8 cellular contexts compared by ENCODE assay signal in genomic region chr12:93848453-93849120, GRCh38.
A peak's percentile ranks its signal among the peaks of the same experiment; 100 is the strongest.
DNase-seq lines count a peak whose midpoint lies in the region; ATAC-seq and TF ChIP-seq lines count a peak whose summit lies in the region.
"Had no signal": no experiment of that assay in that cellular context is flagged by ENCODE, and none has a peak within 500 bp of the region (broad histone marks: within the 10 kb centered on the region; RNA-seq: fewer than 3 reads in every experiment).

No MANE protein-coding gene starts in this region.

- BruUV-seq in OCI-LY7 (replicated peaks; lab: Mats Ljungman, UMichigan), result no TSS peak

- peaks cover 15% of the 10 kb centered on the region for H3K4me1 Mint-ChIP-seq in endothelial cell (ENCODE audit: unreplicated experiment)
- peaks cover 50% of the 10 kb centered on the region for H3K4me1 Mint-ChIP-seq in stimulated activated effector memory CD8-positive, alpha-beta T cell treated with anti-CD3 and anti-CD28 coated beads, Interleukin-12 subunit alpha, Interleukin-12 subunit beta, amount 100 ng/mL, for 72 hours

- peak overlapping the region; percentile 88 for H3K27ac Mint-ChIP-seq in endothelial cell (ENCODE audit: unreplicated experiment)
- peak overlapping the region; percentile 86 for H3K27ac Mint-ChIP-seq in stimulated activated effector memory CD8-positive, alpha-beta T cell treated with anti-CD3 and anti-CD28 coated beads, Interleukin-12 subunit alpha, Interleukin-12 subunit beta, amount 100 ng/mL, for 72 hours

- H3K9me2 ChIP-seq in OCI-LY7 (ENCODE audit: insufficient read depth, low read length), result no peaks in the 10 kb centered on the region

- no peaks in the 10 kb centered on the region for H3K27me3 Mint-ChIP-seq in endothelial cell (ENCODE audit: unreplicated experiment)

- peak overlapping the region; percentile 39; the same call in 1 of the 2 replicates for H3K4me2 ChIP-seq in OCI-LY7 (ENCODE audit: low read length)

- H3K4me3 Mint-ChIP-seq in endothelial cell (ENCODE audit: unreplicated experiment), result no peak overlapping the region
- H3K4me3 Mint-ChIP-seq in stimulated activated effector memory CD8-positive, alpha-beta T cell treated with anti-CD3 and anti-CD28 coated beads, Interleukin-12 subunit alpha, Interleukin-12 subunit beta, amount 100 ng/mL, for 72 hours, result peak overlapping the region; percentile 28

- CTCF ChIA-PET in OCI-LY7 (lab: Charles Lee; ENCODE audit: unreplicated experiment), result no interaction called here

- peak overlapping the region; percentile 1 for H3K4me3 ChIP-seq in OCI-LY7 (ENCODE audit: low read depth, low read length, poor library complexity, severe bottlenecking)
- no peak overlapping the region for H3K4me3 ChIP-seq in testis

- H3K27ac ChIP-seq in OCI-LY7 (ENCODE audit: low read depth, low read length, poor library complexity, severe bottlenecking) (no peak overlapping the region), testis (no peak overlapping the region)

- no peaks in the 10 kb centered on the region for H3K9me3 ChIP-seq in OCI-LY7 (ENCODE audit: low read length)
- no peaks in the 10 kb centered on the region for H3K9me3 ChIP-seq in testis

- peaks cover 20% of the 10 kb centered on the region for H3K4me1 ChIP-seq in OCI-LY7 (ENCODE audit: insufficient read depth, low read length, poor library complexity, severe bottlenecking)
- H3K4me1 ChIP-seq in testis, result no peaks in the 10 kb centered on the region

- H3K79me2 ChIP-seq in OCI-LY7 (ENCODE audit: insufficient read depth, low read depth, low read length), result no peaks in the 10 kb centered on the region

- peak; percentile 7 for ATAC-seq in GM21360 (IDR thresholded peaks at IDR 0.05; ENCODE audit: unreplicated experiment)
- no peak for ATAC-seq in stimulated activated effector memory CD8-positive, alpha-beta T cell treated with anti-CD3 and anti-CD28 coated beads, Interleukin-12 subunit alpha, Interleukin-12 subunit beta, amount 100 ng/mL, for 72 hours

- H3K27me3 ChIP-seq in testis, result no peaks in the 10 kb centered on the region

- no peaks in the 10 kb centered on the region for H4K20me1 ChIP-seq in OCI-LY7 (ENCODE audit: insufficient read depth, low read length)

- POLR2A ChIA-PET in OCI-LY7 (lab: Charles Lee), result interaction anchor here (0.6 kb wide), 1 partner anchor 256 kb away, joined by 4 read pairs; no protein-coding TSS in a partner anchor

- WGBS in testis, 2 donors, result 65 to 70% methylated on average over 12 of the region's 12 CpGs

- intact Hi-C loops in OCI-LY7 (cut with micrococcal nuclease; ENCODE audit: unreplicated experiment), result no loop called here
- intact Hi-C loops in testis (cut with DNase I; ENCODE audit: low total_unique reads), result no loop called here

- TF ChIP-seq POLR2A in testis (IDR thresholded peaks at IDR 0.05), result no peak

- H3K36me3 ChIP-seq in OCI-LY7 (ENCODE audit: insufficient read depth, low read length) (no peaks in the 10 kb centered on the region), testis (ENCODE audit: low read depth, missing control alignments) (no peaks in the 10 kb centered on the region)

- no peaks in the 10 kb centered on the region for H3K9me3 Mint-ChIP-seq in endothelial cell (ENCODE audit: unreplicated experiment)
- no peaks in the 10 kb centered on the region for H3K9me3 Mint-ChIP-seq in stimulated activated effector memory CD8-positive, alpha-beta T cell treated with anti-CD3 and anti-CD28 coated beads, Interleukin-12 subunit alpha, Interleukin-12 subunit beta, amount 100 ng/mL, for 72 hours

- peak; percentile 48 for DNase-seq in OCI-LY7 (ENCODE audit: low spot score)
- no peak for DNase-seq in endothelial cell (ENCODE audit: low spot score)
- no peak for DNase-seq in stimulated activated effector memory CD8-positive, alpha-beta T cell treated with anti-CD3 and anti-CD28 coated beads, Interleukin-12 subunit alpha, Interleukin-12 subunit beta, amount 100 ng/mL, for 72 hours (ENCODE audit: low spot score in 2 of 2)
- no peak for DNase-seq in NCI-H2029 (lab: John Stamatoyannopoulos, UW)
- no peak for DNase-seq in stimulated activated CD4-positive, alpha-beta T cell treated with anti-CD3 and anti-CD28 coated beads, Interleukin-2, amount 100 ng/mL, for 24 hours
- no peak for DNase-seq in testis
- DNase-seq: amniotic stem cell had no signal

- no peaks in the 10 kb centered on the region for H3K36me3 Mint-ChIP-seq in endothelial cell (ENCODE audit: low read depth, unreplicated experiment)
- peaks cover 16% of the 10 kb centered on the region for H3K36me3 Mint-ChIP-seq in stimulated activated effector memory CD8-positive, alpha-beta T cell treated with anti-CD3 and anti-CD28 coated beads, Interleukin-12 subunit alpha, Interleukin-12 subunit beta, amount 100 ng/mL, for 72 hours

- H2AFZ ChIP-seq in OCI-LY7 (ENCODE audit: low read length), result peak overlapping the region; percentile 79

- no peak for TF ChIP-seq CTCF in OCI-LY7 (conservative IDR thresholded peaks at IDR 0.05; ENCODE audit: low read length)
- no peak for TF ChIP-seq CTCF in endothelial cell (IDR thresholded peaks at IDR 0.05; ENCODE audit: unreplicated experiment)
- TF ChIP-seq CTCF in testis (IDR thresholded peaks at IDR 0.05), result no peak
